15 cellular contexts compared by ENCODE assay signal in the genomic region with DNA sequence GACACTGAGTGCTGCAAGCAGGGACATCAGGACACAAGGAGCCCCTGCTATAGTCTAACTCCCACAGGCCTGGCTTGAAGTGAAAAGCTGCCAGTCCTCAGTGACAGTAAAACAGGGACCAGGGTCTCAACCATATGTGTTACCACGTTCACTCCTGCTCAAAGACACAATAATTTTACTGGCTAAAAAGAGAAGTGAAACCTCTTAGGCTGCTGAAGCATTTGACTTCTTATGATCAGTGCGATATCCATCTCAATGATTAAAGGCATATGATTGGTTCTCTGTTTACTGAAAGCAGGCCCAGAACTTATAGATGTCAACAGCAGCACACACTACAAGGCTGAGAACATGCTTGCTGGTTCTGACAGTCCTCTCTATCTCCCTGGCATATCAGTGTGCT.
DNase-seq lines count a peak whose midpoint lies in the region; ATAC-seq lines count a peak whose summit lies in the region.
"Had no signal": no experiment of that assay in that cellular context is flagged by ENCODE, and none has a peak within 500 bp of the region (broad histone marks: within the 10 kb centered on the region; RNA-seq: fewer than 3 reads in every experiment).

No MANE protein-coding gene starts in this region.

- ATAC-seq in GM18511 (IDR thresholded peaks at IDR 0.05; ENCODE audit: unreplicated experiment) (peak; percentile 92), GM21515 (IDR thresholded peaks at IDR 0.05; ENCODE audit: unreplicated experiment) (peak; percentile 56), HG03432 (IDR thresholded peaks at IDR 0.05; ENCODE audit: unreplicated experiment) (peak; percentile 69), memory B cell (ENCODE audit: low read depth) (peak; percentile 57)
- ATAC-seq: PC-3, psoas muscle had no signal

- no peaks in the 10 kb centered on the region for H3K9me3 Mint-ChIP-seq in memory B cell
- H3K9me3 Mint-ChIP-seq: activated naive CD8-positive, alpha-beta T cell treated with anti-CD3 and anti-CD28 coated beads, Interleukin-2, amount 10 ng/mL, durations not matched to agents 7 days and 5 days; HFFc6 had no signal

- H3K27ac Mint-ChIP-seq in memory B cell: no peak overlapping the region
- H3K27ac Mint-ChIP-seq: activated naive CD8-positive, alpha-beta T cell treated with anti-CD3 and anti-CD28 coated beads, Interleukin-2, amount 10 ng/mL, durations not matched to agents 7 days and 5 days; HFFc6 had no signal

- peaks cover 4% of the 10 kb centered on the region for H3K4me1 Mint-ChIP-seq in memory B cell
- H3K4me1 Mint-ChIP-seq: activated naive CD8-positive, alpha-beta T cell treated with anti-CD3 and anti-CD28 coated beads, Interleukin-2, amount 10 ng/mL, durations not matched to agents 7 days and 5 days had no signal

- DNase-seq in memory B cell (ENCODE audit: low spot score in 2 of 2) (no peak), T-helper 9 cell (no peak), NCI-H187 (lab: John Stamatoyannopoulos, UW) (no peak), T-helper 1 cell (no peak)
- DNase-seq: activated naive CD8-positive, alpha-beta T cell treated with anti-CD3 and anti-CD28 coated beads, Interleukin-2, amount 10 ng/mL, durations not matched to agents 7 days and 5 days; BE2C; effector CD8-positive, alpha-beta T cell; HFFc6; left ventricle myocardium inferior; NCI-H1417; PC-3; psoas muscle had no signal

- no peaks in the 10 kb centered on the region for H3K36me3 Mint-ChIP-seq in memory B cell
- H3K36me3 Mint-ChIP-seq: activated naive CD8-positive, alpha-beta T cell treated with anti-CD3 and anti-CD28 coated beads, Interleukin-2, amount 10 ng/mL, durations not matched to agents 7 days and 5 days had no signal

- H3K27me3 Mint-ChIP-seq in memory B cell: peaks cover 2% of the 10 kb centered on the region
- H3K27me3 Mint-ChIP-seq: activated naive CD8-positive, alpha-beta T cell treated with anti-CD3 and anti-CD28 coated beads, Interleukin-2, amount 10 ng/mL, durations not matched to agents 7 days and 5 days had no signal

- no peak overlapping the region for H3K4me3 Mint-ChIP-seq in memory B cell
- H3K4me3 Mint-ChIP-seq: activated naive CD8-positive, alpha-beta T cell treated with anti-CD3 and anti-CD28 coated beads, Interleukin-2, amount 10 ng/mL, durations not matched to agents 7 days and 5 days; HFFc6 had no signal
